ENCODE assay signal across 14 cellular contexts in genomic region chr6:169965657-169966311, GRCh38.
"Had no signal": no experiment of that assay in that cellular context is flagged by ENCODE, and none has a peak within 500 bp of the region (broad histone marks: within the 10 kb centered on the region; RNA-seq: fewer than 3 reads in every experiment).

No MANE protein-coding gene starts in this region.

- H3K4me3 Mint-ChIP-seq: activated naive CD4-positive, alpha-beta T cell treated with anti-CD3 and anti-CD28 coated beads, Interleukin-2, amount 50 U/mL, for 24 hours; mesothelial cell of epicardium had no signal

- DNase-seq: activated CD4-positive, alpha-beta T cell treated with anti-CD3 and anti-CD28 coated beads for 1 hour; activated CD4-positive, alpha-beta T cell treated with anti-CD3 and anti-CD28 coated beads, Interleukin-2, amount 50 U/mL, for 48 hours; activated effector memory CD4-positive, alpha-beta T cell treated with Interleukin-2 at 50 U/mL for 16 hours; central memory CD4-positive, alpha-beta T cell; cortex of kidney; effector memory CD4-positive, alpha-beta T cell; gastrocnemius medialis; left ventricle myocardium superior; SJCRH30; stimulated activated CD4-positive, alpha-beta T cell treated with anti-CD3 and anti-CD28 coated beads, Interleukin-4, amount 100 ng/mL, for 24 hours had no signal

- H3K9me3 Mint-ChIP-seq: activated naive CD4-positive, alpha-beta T cell treated with anti-CD3 and anti-CD28 coated beads, Interleukin-2, amount 50 U/mL, for 24 hours had no signal

- H3K36me3 Mint-ChIP-seq: activated naive CD4-positive, alpha-beta T cell treated with anti-CD3 and anti-CD28 coated beads, Interleukin-2, amount 50 U/mL, for 24 hours had no signal

- ATAC-seq: body of pancreas, gastrocnemius medialis, heart right ventricle, left ventricle myocardium superior had no signal

- H3K27ac Mint-ChIP-seq: activated naive CD4-positive, alpha-beta T cell treated with anti-CD3 and anti-CD28 coated beads, Interleukin-2, amount 50 U/mL, for 24 hours; mesothelial cell of epicardium had no signal
